Comparison of ENCODE assay signal across 8 cellular contexts in the genomic region with DNA sequence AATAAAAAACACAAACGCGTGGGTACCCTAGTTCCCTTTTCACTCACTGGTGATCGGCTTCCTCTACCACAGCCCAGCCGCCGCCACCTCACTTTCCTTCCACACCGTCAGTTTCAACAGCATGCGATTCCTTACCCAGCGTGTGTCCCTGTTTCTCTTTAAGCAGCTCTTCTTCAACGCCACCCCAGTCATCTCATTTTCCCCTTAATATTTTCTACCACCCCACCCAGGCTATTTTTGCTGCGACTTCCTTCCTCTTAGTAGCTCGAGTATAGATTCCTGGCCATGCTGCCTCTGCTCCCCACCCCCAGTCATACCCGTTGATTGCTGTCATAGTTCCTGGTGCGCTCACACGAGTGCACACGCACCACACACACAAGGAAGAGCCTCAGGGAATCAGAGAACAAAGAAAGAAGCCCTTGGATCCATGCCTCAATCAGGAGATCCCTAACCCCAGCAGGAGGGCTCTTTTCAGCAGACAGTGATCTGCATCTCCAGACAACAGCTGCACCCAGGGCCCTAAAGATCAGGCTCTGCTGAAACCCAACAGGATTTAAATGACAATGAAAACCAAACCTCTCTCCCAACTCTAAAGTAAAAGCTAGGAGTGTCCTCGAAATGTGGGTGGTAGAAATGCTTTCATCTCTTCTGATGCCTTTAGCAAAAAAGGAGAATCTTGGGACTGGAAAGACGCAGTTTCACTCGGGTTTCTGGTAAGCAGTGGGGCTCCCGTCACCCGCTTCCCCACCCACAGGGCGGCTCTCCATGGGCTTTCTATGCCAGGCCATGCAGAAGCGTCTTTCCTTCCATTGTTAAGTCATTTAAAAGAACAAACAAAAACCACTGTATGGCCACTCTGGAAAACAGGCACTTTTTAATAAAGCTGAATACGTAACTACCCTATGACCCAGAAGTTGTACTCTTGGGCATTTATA. TPM values are rescaled to one million over a fixed set of nuclear protein-coding genes. Genes with fewer than 3 reads are reported as not detected.
DNase-seq lines count a peak whose midpoint lies in the region; ATAC-seq and TF ChIP-seq lines count a peak whose summit lies in the region.

No MANE protein-coding gene starts in this region.

- peak; percentile 70 to 71 for ATAC-seq in activated CD4-positive, CD25-positive, alpha-beta regulatory T cell treated with anti-CD3 and anti-CD28 coated beads, Interleukin-2, amount 50 U/mL, for 24 hours
- ATAC-seq in activated CD8-positive, alpha-beta T cell treated with anti-CD3 and anti-CD28 coated beads, Interleukin-2, amount 10 ng/mL, durations not matched to agents 7 days and 5 days, result peak; percentile 59

- H3K4me1 Mint-ChIP-seq in activated CD8-positive, alpha-beta T cell treated with anti-CD3 and anti-CD28 coated beads, Interleukin-2, amount 10 ng/mL, durations not matched to agents 7 days and 5 days (ENCODE audit: low read depth), result peaks cover 64% of the 10 kb centered on the region

- no peak for TF ChIP-seq EP300 in esophagus muscularis mucosa (IDR thresholded peaks at IDR 0.05)

- WGBS in esophagus muscularis mucosa, result 27% methylated on average over 23 of the region's 23 CpGs

- peak overlapping the region; percentile 81 for H3K27ac Mint-ChIP-seq in activated CD8-positive, alpha-beta T cell treated with anti-CD3 and anti-CD28 coated beads, Interleukin-2, amount 10 ng/mL, durations not matched to agents 7 days and 5 days

- no peak for TF ChIP-seq POLR2A in esophagus muscularis mucosa (IDR thresholded peaks at IDR 0.05; ENCODE audit: low read depth)

- peaks cover 38% of the 10 kb centered on the region for H3K36me3 Mint-ChIP-seq in activated CD8-positive, alpha-beta T cell treated with anti-CD3 and anti-CD28 coated beads, Interleukin-2, amount 10 ng/mL, durations not matched to agents 7 days and 5 days (ENCODE audit: low read depth)

- no peaks in the 10 kb centered on the region for H3K9me3 ChIP-seq in esophagus muscularis mucosa
- no peaks in the 10 kb centered on the region for H3K9me3 ChIP-seq in muscle layer of duodenum (ENCODE audit: control insufficient read depth in 1 of 2, low read length in 2 of 2)

- H3K27me3 ChIP-seq in esophagus muscularis mucosa, result no peaks in the 10 kb centered on the region
- H3K27me3 ChIP-seq in muscle layer of duodenum (ENCODE audit: low read depth, low read length), result no peaks in the 10 kb centered on the region

- CTCF ChIA-PET in activated CD8-positive, alpha-beta T cell treated with anti-CD3 and anti-CD28 coated beads, Interleukin-2, amount 10 ng/mL, durations not matched to agents 7 days and 5 days (lab: Charles Lee), result interaction anchor here (1.2 to 16.3 kb wide), 13 partner anchors 8 to 366 kb away, joined by 3 to 204 read pairs (median 6); no protein-coding TSS in a partner anchor

- intact Hi-C loops in esophagus muscularis mucosa (cut with DNase I), result no loop called here

- H3K36me3 ChIP-seq in esophagus muscularis mucosa (peaks cover 24 to 35% (median 31%) of the 10 kb centered on the region in 4 donors), muscle layer of duodenum (ENCODE audit: control insufficient read depth in 1 of 2, insufficient read depth in 2 of 2, low read length in 2 of 2) (peaks cover 26 to 29% of the 10 kb centered on the region in 2 donors)

- no peaks in the 10 kb centered on the region for H3K9me3 Mint-ChIP-seq in activated CD8-positive, alpha-beta T cell treated with anti-CD3 and anti-CD28 coated beads, Interleukin-2, amount 10 ng/mL, durations not matched to agents 7 days and 5 days (ENCODE audit: insufficient read depth)

- H3K4me1 ChIP-seq in esophagus muscularis mucosa (peaks cover 88 to 92% (median 90%) of the 10 kb centered on the region in 4 donors), muscle layer of duodenum (ENCODE audit: control insufficient read depth in 1 of 2, insufficient read depth in 2 of 2, low read length in 2 of 2) (peaks cover 28 to 46% of the 10 kb centered on the region in 2 donors)

- no peaks in the 10 kb centered on the region for H3K27me3 Mint-ChIP-seq in activated CD8-positive, alpha-beta T cell treated with anti-CD3 and anti-CD28 coated beads, Interleukin-2, amount 10 ng/mL, durations not matched to agents 7 days and 5 days (ENCODE audit: low read depth)

- POLR2A ChIA-PET in activated CD8-positive, alpha-beta T cell treated with anti-CD3 and anti-CD28 coated beads, Interleukin-2, amount 10 ng/mL, durations not matched to agents 7 days and 5 days (lab: Charles Lee), result interaction anchor here (0.6 to 2.4 kb wide), 3 partner anchors 23 to 82 kb away, joined by 4 to 7 read pairs (median 6); no protein-coding TSS in a partner anchor

- peak overlapping the region; percentile 35 to 42 (median 38) for H3K4me3 ChIP-seq in esophagus muscularis mucosa
- peak overlapping the region; percentile 52 to 57 for H3K4me3 ChIP-seq in muscle layer of duodenum (ENCODE audit: low read depth in 1 of 2, low read length in 2 of 2)

- no peak for DNase-seq in activated CD4-positive, CD25-positive, alpha-beta regulatory T cell (lab: John Stamatoyannopoulos, UW)
- DNase-seq in NCI-H2171 (lab: John Stamatoyannopoulos, UW), result peak; percentile 52
- peak; percentile 66 for DNase-seq in activated CD8-positive, alpha-beta T cell treated with anti-CD3 and anti-CD28 coated beads, Interleukin-2, amount 10 ng/mL, durations not matched to agents 7 days and 5 days
- no peak for DNase-seq in esophagus muscularis mucosa (ENCODE audit: extremely low spot score)
- DNase-seq in substantia nigra (lab: John Stamatoyannopoulos, UW), result peak in 18 of 49 donors; percentile 30 to 69 (median 48)
- no peak for DNase-seq in cortex of kidney (lab: John Stamatoyannopoulos, UW)

- peak overlapping the region; percentile 65 for H3K4me3 Mint-ChIP-seq in activated CD8-positive, alpha-beta T cell treated with anti-CD3 and anti-CD28 coated beads, Interleukin-2, amount 10 ng/mL, durations not matched to agents 7 days and 5 days

- peak overlapping the region; percentile 80 to 83 (median 80) for H3K27ac ChIP-seq in esophagus muscularis mucosa (replicated peaks in 1 of 4)
- peak overlapping the region; percentile 90 for H3K27ac ChIP-seq in muscle layer of duodenum (ENCODE audit: low read length)
- peak overlapping the region; percentile 62 for H3K27ac ChIP-seq in substantia nigra (ENCODE audit: low read depth, low read length, poor library complexity, severe bottlenecking)

- no peak for TF ChIP-seq CTCF in esophagus muscularis mucosa (IDR thresholded peaks at IDR 0.05)

RNA-seq across cellular contexts. Expression of gene VPS37B, which starts 23.8 kb away (rescaled TPM):
- total RNA-seq in activated CD8-positive, alpha-beta T cell treated with anti-CD3 and anti-CD28 coated beads, Interleukin-2, amount 10 ng/mL, durations not matched to agents 7 days and 5 days, result 10 to 100 TPM; 24.9 to 26.5 TPM
- 10 to 100 TPM; 21.2 to 52.4 (median 38.1) TPM for total RNA-seq in esophagus muscularis mucosa

RNA-seq across cellular contexts. Expression of gene HIP1R, which starts 36.9 kb away (rescaled TPM):
- total RNA-seq in activated CD8-positive, alpha-beta T cell treated with anti-CD3 and anti-CD28 coated beads, Interleukin-2, amount 10 ng/mL, durations not matched to agents 7 days and 5 days, result 10 to 100 TPM; 36.2 to 37.4 TPM
- 10 to 100 TPM; 13.3 to 38.3 (median 23.7) TPM for total RNA-seq in esophagus muscularis mucosa

Comparison
In these comparisons a context has a peak if more than half of its experiments do, and no peak if none do; other contexts are left out.
1. DNase-seq: peak in NCI-H2171 (single experiment) and activated CD8-positive, alpha-beta T cell treated with anti-CD3 and anti-CD28 coated beads, Interleukin-2, amount 10 ng/mL, durations not matched to agents 7 days and 5 days (single experiment); none in activated CD4-positive, CD25-positive, alpha-beta regulatory T cell (0 of 4), esophagus muscularis mucosa (single experiment) and cortex of kidney (single experiment).
2. Peak in every context shown above with its lines, with median percentiles within 50 percentile points of each other: H3K27ac ChIP-seq.